In genomic region chr11:119091083-119091650, GRCh38 we compare ENCODE assay signal across 13 cellular contexts. TPM values are rescaled to one million over a fixed set of nuclear protein-coding genes. Genes with fewer than 3 reads are reported as not detected.
A peak's percentile ranks its signal among the peaks of the same experiment; 100 is the strongest.
DNase-seq lines count a peak whose midpoint lies in the region; ATAC-seq and TF ChIP-seq lines count a peak whose summit lies in the region.
"Had no signal": no experiment of that assay in that cellular context is flagged by ENCODE, and none has a peak within 500 bp of the region (broad histone marks: within the 10 kb centered on the region; RNA-seq: fewer than 3 reads in every experiment).

No MANE protein-coding gene starts in this region.

- WGBS in suprapubic skin = 70% methylated on average over 11 of the region's 11 CpGs

- DNase-seq in A673 (ENCODE audit: low spot score) (no peak), adipocyte (ENCODE audit: low read depth) (peak; percentile 7), suprapubic skin (ENCODE audit: low spot score in 2 of 2) (no peak)
- no peak for DNase-seq in stimulated activated naive CD8-positive, alpha-beta T cell treated with anti-CD3 and anti-CD28 coated beads, Interleukin-15, amount 100 ng/mL, for 72 hours
- DNase-seq: activated CD4-positive, alpha-beta T cell treated with anti-CD3 and anti-CD28 coated beads, Interleukin-2, amount 10 ng/mL, durations not matched to agents 24 days and 14 days; CD8-positive, alpha-beta T cell; NCI-H146; stimulated activated CD4-positive, alpha-beta T cell treated with anti-CD3 and anti-CD28 coated beads, Interleukin-2, amount 100 ng/mL, for 24 hours; stimulated activated naive CD4-positive, alpha-beta T cell treated with Interleukin-2 at 50 U/mL for 16 hours had no signal

- H3K4me1 Mint-ChIP-seq in stimulated activated naive CD8-positive, alpha-beta T cell treated with anti-CD3 and anti-CD28 coated beads, Interleukin-15, amount 100 ng/mL, for 72 hours = peaks cover 70% of the 10 kb centered on the region

- TF ChIP-seq EP300 in suprapubic skin (IDR thresholded peaks at IDR 0.05) = no peak

- peak overlapping the region; percentile 17 for H3K27ac ChIP-seq in A673 (ENCODE audit: low read depth, low read length, poor library complexity, severe bottlenecking)
- peak overlapping the region; percentile 82 for H3K27ac ChIP-seq in DOHH2 (ENCODE audit: low read depth, low read length)
- H3K27ac ChIP-seq in suprapubic skin = no peak overlapping the region

- no peak for TF ChIP-seq CTCF in A673 (conservative IDR thresholded peaks at IDR 0.05; ENCODE audit: low read depth, low read length)
- TF ChIP-seq CTCF in DOHH2 (IDR thresholded peaks at IDR 0.05; ENCODE audit: low read depth, low read length, poor library complexity, severe bottlenecking) = no peak
- no peak for TF ChIP-seq CTCF in suprapubic skin (IDR thresholded peaks at IDR 0.05)

- no peaks in the 10 kb centered on the region for H3K27me3 Mint-ChIP-seq in stimulated activated naive CD8-positive, alpha-beta T cell treated with anti-CD3 and anti-CD28 coated beads, Interleukin-15, amount 100 ng/mL, for 72 hours
- H3K27me3 Mint-ChIP-seq: progenitor cell of endocrine pancreas had no signal

- peaks cover 50% of the 10 kb centered on the region for H3K79me2 ChIP-seq in DOHH2 (ENCODE audit: control insufficient read depth, low read length)

- BruUV-seq in A673 (replicated peaks; lab: Mats Ljungman, UMichigan) = no TSS peak

- POLR2A ChIA-PET in A673 (lab: Charles Lee; ENCODE audit: low non-redundant PET) = no interaction called here

- H3K4me3 Mint-ChIP-seq in stimulated activated naive CD8-positive, alpha-beta T cell treated with anti-CD3 and anti-CD28 coated beads, Interleukin-15, amount 100 ng/mL, for 72 hours = no peak overlapping the region
- H3K4me3 Mint-ChIP-seq: CD8-positive, alpha-beta T cell had no signal

- CTCF ChIA-PET in A673 (lab: Charles Lee) = no interaction called here

- intact Hi-C loops in A673 (cut with micrococcal nuclease; ENCODE audit: unreplicated experiment) = no loop called here

- TF ChIP-seq POLR2A in suprapubic skin (IDR thresholded peaks at IDR 0.05) = no peak

- H3K9me2 ChIP-seq in DOHH2 (replicated peaks; ENCODE audit: control insufficient read depth, low read length) = no peaks in the 10 kb centered on the region

- H3K9me3 ChIP-seq in A673 (ENCODE audit: low read depth, low read length, poor library complexity, severe bottlenecking) = no peaks in the 10 kb centered on the region
- no peaks in the 10 kb centered on the region for H3K9me3 ChIP-seq in DOHH2 (ENCODE audit: control insufficient read depth, insufficient read depth, low read length)
- no peaks in the 10 kb centered on the region for H3K9me3 ChIP-seq in adipocyte (ENCODE audit: control insufficient read depth, low read length)
- H3K9me3 ChIP-seq in suprapubic skin = no peaks in the 10 kb centered on the region

- H3K4me3 ChIP-seq in A673 (ENCODE audit: low read depth, low read length, poor library complexity, severe bottlenecking) (peak overlapping the region; percentile 5), DOHH2 (ENCODE audit: low read length) (0 out of 2 replicates have a peak overlapping the region, but pooled peaks have one; percentile 5), adipocyte (ENCODE audit: low read length) (no peak overlapping the region), suprapubic skin (no peak overlapping the region)

- no peak overlapping the region for H3K9ac ChIP-seq in adipocyte (ENCODE audit: low read length)

- H3K9me3 Mint-ChIP-seq in stimulated activated naive CD8-positive, alpha-beta T cell treated with anti-CD3 and anti-CD28 coated beads, Interleukin-15, amount 100 ng/mL, for 72 hours = no peaks in the 10 kb centered on the region
- H3K9me3 Mint-ChIP-seq: activated CD4-positive, alpha-beta T cell treated with anti-CD3 and anti-CD28 coated beads, Interleukin-2, amount 10 ng/mL, durations not matched to agents 24 days and 14 days; activated naive CD4-positive, alpha-beta T cell treated with anti-CD3 and anti-CD28 coated beads, Interleukin-2, amount 50 U/mL, for 72 hours; CD8-positive, alpha-beta T cell had no signal

- H3K27me3 ChIP-seq in A673 (replicated peaks; ENCODE audit: insufficient read depth, low read depth, low read length, poor library complexity) (no peaks in the 10 kb centered on the region), DOHH2 (ENCODE audit: control insufficient read depth, low read length) (no peaks in the 10 kb centered on the region), adipocyte (replicated peaks; ENCODE audit: control insufficient read depth, insufficient read depth, low read length) (no peaks in the 10 kb centered on the region), suprapubic skin (no peaks in the 10 kb centered on the region)

- no peak overlapping the region for H3K27ac Mint-ChIP-seq in stimulated activated naive CD8-positive, alpha-beta T cell treated with anti-CD3 and anti-CD28 coated beads, Interleukin-15, amount 100 ng/mL, for 72 hours
- H3K27ac Mint-ChIP-seq: activated CD4-positive, alpha-beta T cell treated with anti-CD3 and anti-CD28 coated beads, Interleukin-2, amount 10 ng/mL, durations not matched to agents 24 days and 14 days; CD8-positive, alpha-beta T cell had no signal

- H3F3A ChIP-seq in DOHH2 (ENCODE audit: control insufficient read depth, insufficient read depth) = peaks cover 47% of the 10 kb centered on the region

- ATAC-seq in stimulated activated naive CD8-positive, alpha-beta T cell treated with anti-CD3 and anti-CD28 coated beads, Interleukin-15, amount 100 ng/mL, for 72 hours = no peak
- ATAC-seq in GM18520 (IDR thresholded peaks at IDR 0.05; ENCODE audit: unreplicated experiment) = no peak
- ATAC-seq: activated naive CD4-positive, alpha-beta T cell treated with anti-CD3 and anti-CD28 coated beads, Interleukin-2, amount 50 U/mL, for 72 hours; CD8-positive, alpha-beta T cell had no signal

- H3K4me1 ChIP-seq in A673 (ENCODE audit: insufficient read depth, low read length, poor library complexity, severe bottlenecking) (peaks cover 28% of the 10 kb centered on the region), DOHH2 (ENCODE audit: control insufficient read depth, low read length) (peaks cover 60% of the 10 kb centered on the region), adipocyte (ENCODE audit: control insufficient read depth, insufficient read depth, low read length) (peaks cover 13% of the 10 kb centered on the region), suprapubic skin (peaks cover 33% of the 10 kb centered on the region)

- peaks cover 17% of the 10 kb centered on the region for H4K20me1 ChIP-seq in DOHH2 (ENCODE audit: control insufficient read depth, insufficient read depth, low read depth, low read length)

- H3K4me2 ChIP-seq in DOHH2 (ENCODE audit: low read length) = peak overlapping the region; percentile 90

- peaks cover 41% of the 10 kb centered on the region for H3K36me3 ChIP-seq in A673 (ENCODE audit: insufficient read depth, low read length, poor library complexity, severe bottlenecking)
- H3K36me3 ChIP-seq in DOHH2 (ENCODE audit: control insufficient read depth, low read length) = peaks cover 52% of the 10 kb centered on the region
- H3K36me3 ChIP-seq in adipocyte (ENCODE audit: control insufficient read depth, insufficient read depth, low read length, severe bottlenecking) = peaks cover 32% of the 10 kb centered on the region
- peaks cover 3% of the 10 kb centered on the region for H3K36me3 ChIP-seq in suprapubic skin

RNA-seq across cellular contexts. Expression of gene HMBS, which starts 6.5 kb away (rescaled TPM):
- total RNA-seq in A673 (2021) (72.5 and 80.6 TPM in 2 replicates), suprapubic skin (10 to 100 TPM in 3 of 4 donors, 1 to 10 TPM in 1; 5.2 to 18.4 (median 13.3) TPM)

RNA-seq across cellular contexts. Expression of gene DPAGT1, which starts 10.5 kb away (rescaled TPM):
- 102 and 115 TPM in 2 replicates for total RNA-seq in A673 (2021)
- total RNA-seq in suprapubic skin = 10 to 100 TPM; 21.2 to 32.2 (median 26.9) TPM

RNA-seq across cellular contexts. Expression of gene C2CD2L, which starts 16.0 kb away (rescaled TPM):
- total RNA-seq in A673 (2021) (17.1 and 17.8 TPM in 2 replicates), suprapubic skin (10 to 100 TPM; 20.1 to 25.9 (median 21.5) TPM)

RNA-seq across cellular contexts. Expression of gene VPS11, which starts 23.5 kb away (rescaled TPM):
- total RNA-seq in A673 (2021) = 26.7 and 32.4 TPM in 2 replicates
- 10 to 100 TPM; 37.2 to 57.2 (median 47.9) TPM for total RNA-seq in suprapubic skin

RNA-seq across cellular contexts. Expression of gene HINFP, which starts 30.2 kb away (rescaled TPM):
- total RNA-seq in A673 (2021) (31.7 and 31.9 TPM in 2 replicates), suprapubic skin (10 to 100 TPM; 16.1 to 45.1 (median 26.7) TPM)

Comparison
In these comparisons a context has a peak if more than half of its experiments do, and no peak if none do; other contexts are left out.
1. H3K4me3 ChIP-seq: peak in A673 (single experiment) and DOHH2 (single experiment); none in adipocyte (single experiment) and suprapubic skin (single experiment).